ENCODE assay signal across 14 cellular contexts in genomic region chr4:5887011-5887360, GRCh38. TPM values are rescaled to one million over a fixed set of nuclear protein-coding genes. Genes with fewer than 3 reads are reported as not detected.
DNase-seq lines count a peak whose midpoint lies in the region; TF ChIP-seq lines count a peak whose summit lies in the region.
"Had no signal": no experiment of that assay in that cellular context is flagged by ENCODE, and none has a peak within 500 bp of the region (broad histone marks: within the 10 kb centered on the region; RNA-seq: fewer than 3 reads in every experiment).

No MANE protein-coding gene starts in this region.

- TF ChIP-seq EP300 in suprapubic skin (IDR thresholded peaks at IDR 0.05) (no peak), tibial nerve (IDR thresholded peaks at IDR 0.05) (no peak)

- no peak overlapping the region for H2BK12ac ChIP-seq in mesenchymal stem cell (ENCODE audit: low read length in 2 of 2)

- H2BK120ac ChIP-seq in mesenchymal stem cell (ENCODE audit: low read depth, low read length) = no peak overlapping the region

- intact Hi-C loops in spleen (cut with DNase I; ENCODE audit: low total_unique reads) = no loop called here

- H4K8ac ChIP-seq in mesenchymal stem cell (ENCODE audit: low read length) = no peak overlapping the region

- no peak overlapping the region for H3K4me2 ChIP-seq in mesenchymal stem cell (ENCODE audit: low read length, poor library complexity, severe bottlenecking)

- H2BK15ac ChIP-seq in mesenchymal stem cell (ENCODE audit: low read depth, poor library complexity, severe bottlenecking) = no peak overlapping the region

- no peak overlapping the region for H3K9ac ChIP-seq in mesenchymal stem cell (ENCODE audit: low read length)

- TF ChIP-seq POLR2A in suprapubic skin (IDR thresholded peaks at IDR 0.05) (no peak), spleen (IDR thresholded peaks at IDR 0.05) (no peak), tibial nerve (IDR thresholded peaks at IDR 0.05) (no peak)

- DNase-seq in NCI-H82 (lab: John Stamatoyannopoulos, UW) (peak; percentile 28), NCI-H82 treated with DMSO at 0.1 percent for 48 hours (lab: John Stamatoyannopoulos, UW; ENCODE audit: unreplicated experiment) (no peak), cerebellar cortex (ENCODE audit: low spot score) (peak; percentile 31), mesenchymal stem cell (no peak), suprapubic skin (ENCODE audit: low spot score in 2 of 2) (no peak), spleen (no peak), tibial nerve (ENCODE audit: low spot score in 2 of 2) (no peak)
- no peak for DNase-seq in stimulated activated CD4-positive, alpha-beta T cell treated with anti-CD3 and anti-CD28 coated beads, Interleukin-2, amount 100 ng/mL, for 48 hours
- DNase-seq: activated CD4-positive, CD25-positive, alpha-beta regulatory T cell; activated T-cell treated with anti-CD3 and anti-CD28 coated beads, Interleukin-2, amount 50 U/mL, for 1 hour; amniotic stem cell; stimulated activated CD4-positive, alpha-beta T cell treated with anti-CD3 and anti-CD28 coated beads, Interleukin-4, amount 100 ng/mL, for 24 hours had no signal

- no peak overlapping the region for H3K23ac ChIP-seq in mesenchymal stem cell (ENCODE audit: low read length in 2 of 2)

- WGBS in mesenchymal stem cell = 40% methylated on average over 8 of the region's 8 CpGs
- 31% methylated on average over 3 of the region's 8 CpGs for WGBS in suprapubic skin
- 37 to 45% (median 39%) methylated on average over 7 to 8 of the region's 8 CpGs for WGBS in spleen, 5 donors
- 26 to 58% methylated on average over 3 to 8 of the region's 8 CpGs for WGBS in tibial nerve, 2 donors

- no peak overlapping the region for H2AFZ ChIP-seq in mesenchymal stem cell (ENCODE audit: low read depth, low read length)

- H2AK5ac ChIP-seq in mesenchymal stem cell (ENCODE audit: low read length, severe bottlenecking) = no peak overlapping the region

- no peak overlapping the region for H2BK5ac ChIP-seq in mesenchymal stem cell (ENCODE audit: low read depth, low read length, poor library complexity, severe bottlenecking)

- H3K27ac ChIP-seq in mesenchymal stem cell (ENCODE audit: low read length, poor library complexity, severe bottlenecking) (no peak overlapping the region), suprapubic skin (no peak overlapping the region), spleen (no peak overlapping the region), tibial nerve (no peak overlapping the region)
- H3K27ac ChIP-seq: HL-60, SJSA1 had no signal

- H3K79me1 ChIP-seq in mesenchymal stem cell (replicated peaks; ENCODE audit: low read length, poor library complexity, severe bottlenecking) = no peaks in the 10 kb centered on the region

- peak overlapping the region; percentile 61 for H4K91ac ChIP-seq in mesenchymal stem cell (ENCODE audit: low read length)

- peaks cover 20% of the 10 kb centered on the region for H3K4me1 ChIP-seq in mesenchymal stem cell (ENCODE audit: control insufficient read depth, insufficient read depth, low read depth, low read length)
- peaks cover 29% of the 10 kb centered on the region for H3K4me1 ChIP-seq in suprapubic skin
- peaks cover 0 to 36% (median 22%) of the 10 kb centered on the region in 6 donors for H3K4me1 ChIP-seq in spleen
- H3K4me1 ChIP-seq in tibial nerve = peaks cover 0 to 44% (median 12%) of the 10 kb centered on the region in 4 donors
- H3K4me1 ChIP-seq: SJSA1 had no signal

- H3K18ac ChIP-seq in mesenchymal stem cell (ENCODE audit: low read depth in 1 of 2, low read length in 2 of 2) = peak overlapping the region in 1 of 2 experiments; percentile 11

- no peak overlapping the region for H3K14ac ChIP-seq in mesenchymal stem cell (ENCODE audit: low read length in 2 of 2)

- peaks cover 3% of the 10 kb centered on the region for H3K9me3 ChIP-seq in mesenchymal stem cell (ENCODE audit: control insufficient read depth, low read length)
- no peaks in the 10 kb centered on the region for H3K9me3 ChIP-seq in suprapubic skin
- no peaks in the 10 kb centered on the region for H3K9me3 ChIP-seq in spleen
- no peaks in the 10 kb centered on the region for H3K9me3 ChIP-seq in tibial nerve
- H3K9me3 ChIP-seq: SJSA1 had no signal

- H3K36me3 ChIP-seq in mesenchymal stem cell (ENCODE audit: control insufficient read depth in 1 of 2, insufficient read depth in 2 of 2, low read depth in 1 of 2, low read length in 2 of 2) = no peaks in the 10 kb centered on the region
- H3K36me3 ChIP-seq in suprapubic skin = no peaks in the 10 kb centered on the region
- H3K36me3 ChIP-seq in spleen = no peaks in the 10 kb centered on the region
- no peaks in the 10 kb centered on the region for H3K36me3 ChIP-seq in tibial nerve
- H3K36me3 ChIP-seq: SJSA1 had no signal

- no peak overlapping the region for H3K4ac ChIP-seq in mesenchymal stem cell (ENCODE audit: low read depth in 1 of 2, low read length in 2 of 2)

- no peak overlapping the region for H3K4me3 ChIP-seq in mesenchymal stem cell (ENCODE audit: insufficient read depth in 1 of 2, low read depth in 1 of 2, low read length in 2 of 2)
- H3K4me3 ChIP-seq in suprapubic skin = peak overlapping the region; percentile 50
- H3K4me3 ChIP-seq in spleen = peak overlapping the region in 2 of 8 donors; percentile 30 to 56
- H3K4me3 ChIP-seq in tibial nerve = no peak overlapping the region
- H3K4me3 ChIP-seq: SJSA1 had no signal

- peaks cover 80 to 83% of the 10 kb centered on the region in 2 experiments for H3K27me3 ChIP-seq in mesenchymal stem cell (ENCODE audit: control insufficient read depth in 1 of 2, insufficient read depth in 1 of 2, low read length in 2 of 2)
- H3K27me3 ChIP-seq in suprapubic skin = peaks cover 70% of the 10 kb centered on the region
- H3K27me3 ChIP-seq in spleen (replicated peaks in 1 of 7) = peaks cover 17 to 83% (median 57%) of the 10 kb centered on the region in 7 donors
- H3K27me3 ChIP-seq in tibial nerve = peaks cover 0 to 75% of the 10 kb centered on the region in 2 donors

- TF ChIP-seq CTCF in suprapubic skin (IDR thresholded peaks at IDR 0.05) = no peak
- no peak for TF ChIP-seq CTCF in spleen (IDR thresholded peaks at IDR 0.05 in 8 of 11, conservative IDR thresholded peaks at IDR 0.05 in 3 of 11)
- TF ChIP-seq CTCF in tibial nerve (IDR thresholded peaks at IDR 0.05) = no peak

RNA-seq across cellular contexts. Expression of gene CRMP1, which starts 5.9 kb away (rescaled TPM):
- polyA plus RNA-seq in mesenchymal stem cell (2013, experiment 1 of 2) = 16.9 TPM
- polyA plus RNA-seq in mesenchymal stem cell (2013, experiment 2 of 2) = 16.6 TPM
- total RNA-seq in suprapubic skin (under 1 TPM in 2 of 4 donors, not detected in 2; 0.64 to 0.76 TPM), spleen (1 to 10 TPM in 4 of 7 donors, under 1 TPM in 2, not detected in 1; 0.16 to 2.3 (median 1.4) TPM), tibial nerve (under 1 TPM in 3 of 4 donors, not detected in 1; 0.21 to 0.59 (median 0.30) TPM)
- under 1 TPM; 0.03 to 0.85 (median 0.04) TPM for polyA plus RNA-seq in spleen
- total RNA-seq: SJSA1 had no signal

Comparison
In these comparisons a context has a peak if more than half of its experiments do, and no peak if none do; other contexts are left out.
1. DNase-seq: peak in NCI-H82 (single experiment) and cerebellar cortex (single experiment); none in NCI-H82 treated with DMSO at 0.1 percent for 48 hours (single experiment), mesenchymal stem cell (single experiment), suprapubic skin (0 of 2), spleen (single experiment), stimulated activated CD4-positive, alpha-beta T cell treated with anti-CD3 and anti-CD28 coated beads, Interleukin-2, amount 100 ng/mL, for 48 hours (0 of 2) and tibial nerve (0 of 2).